In genomic region chr6:10510592-10511367, GRCh38 we compare ENCODE assay signal across 8 cellular contexts. TPM values are rescaled to one million over a fixed set of nuclear protein-coding genes. Genes with fewer than 3 reads are reported as not detected.
A peak's percentile ranks its signal among the peaks of the same experiment; 100 is the strongest.
DNase-seq lines count a peak whose midpoint lies in the region; ATAC-seq, FAIRE-seq and TF ChIP-seq lines count a peak whose summit lies in the region.

No MANE protein-coding gene starts in this region.

- peak; percentile 56 for TF ChIP-seq CTCF in HFF-Myc (IDR thresholded peaks at IDR 0.05; ENCODE audit: low read depth, low read length, missing control alignments)
- TF ChIP-seq CTCF in Loucy (conservative IDR thresholded peaks at IDR 0.05; ENCODE audit: low read length): peak; percentile 91
- peak; percentile 87 for TF ChIP-seq CTCF in RWPE2 (IDR thresholded peaks at IDR 0.05; ENCODE audit: poor library complexity, severe bottlenecking)
- TF ChIP-seq CTCF in astrocyte (IDR thresholded peaks at IDR 0.05; ENCODE audit: insufficient read depth, low read depth, low read length): peak; percentile 52

- H2AFZ ChIP-seq in Loucy (ENCODE audit: low read length) (peak overlapping the region; percentile 73), astrocyte (ENCODE audit: low read depth, low read length) (no peak overlapping the region)

- H3K4me3 Mint-ChIP-seq in astrocyte (ENCODE audit: unreplicated experiment): no peak overlapping the region

- peak; percentile 93 for ATAC-seq in RWPE2 (ENCODE audit: low read depth)

- H3K9me2 ChIP-seq in Loucy (replicated peaks; ENCODE audit: low read depth, low read length): no peaks in the 10 kb centered on the region

- H3K36me3 ChIP-seq in Loucy (ENCODE audit: insufficient read depth, low read length) (no peaks in the 10 kb centered on the region), RWPE2 (ENCODE audit: low read depth) (no peaks in the 10 kb centered on the region), astrocyte (ENCODE audit: insufficient read depth, low read length) (no peaks in the 10 kb centered on the region), skeletal muscle satellite cell (ENCODE audit: insufficient read depth, low read length) (no peaks in the 10 kb centered on the region)

- FAIRE-seq in astrocyte (lab: Jason Lieb, UNC): no peak

- H3K9me3 ChIP-seq in Loucy (ENCODE audit: insufficient read depth, low read depth, low read length) (no peaks in the 10 kb centered on the region), RWPE2 (ENCODE audit: severe bottlenecking) (no peaks in the 10 kb centered on the region), astrocyte (ENCODE audit: insufficient read depth, low read depth, low read length) (no peaks in the 10 kb centered on the region), skeletal muscle satellite cell (replicated peaks; ENCODE audit: low read length) (no peaks in the 10 kb centered on the region)

- no peak overlapping the region for H3K27ac Mint-ChIP-seq in astrocyte (ENCODE audit: unreplicated experiment)

- peak; percentile 44 for DNase-seq in SIG-M5 treated with dmso at 0.1 percent for 504 hours (lab: John Stamatoyannopoulos, UW; ENCODE audit: unreplicated experiment)
- DNase-seq in SIG-M5 (lab: John Stamatoyannopoulos, UW): no peak
- no peak for DNase-seq in HFF-Myc (ENCODE audit: extremely low read depth, low read depth)
- DNase-seq in RWPE2 (ENCODE audit: low spot score): peak; percentile 62
- no peak for DNase-seq in astrocyte (ENCODE audit: low read depth)
- DNase-seq in hypothalamus (lab: John Stamatoyannopoulos, UW): peak in 40 of 51 donors; percentile 1 to 64 (median 27)

- H3K9ac ChIP-seq in Loucy (ENCODE audit: low read depth, low read length, poor library complexity, severe bottlenecking) (no peak overlapping the region), astrocyte (ENCODE audit: low read length) (no peak overlapping the region), skeletal muscle satellite cell (ENCODE audit: low read depth, low read length) (no peak overlapping the region)

- H3K4me2 ChIP-seq in Loucy (ENCODE audit: low read depth, low read length, poor library complexity, severe bottlenecking): peak overlapping the region; percentile 52
- H3K4me2 ChIP-seq in astrocyte (ENCODE audit: low read length): peak overlapping the region; percentile 34
- peak overlapping the region; percentile 50 for H3K4me2 ChIP-seq in skeletal muscle satellite cell (ENCODE audit: low read length)

- no peaks in the 10 kb centered on the region for H3K27me3 Mint-ChIP-seq in astrocyte (ENCODE audit: low read depth, unreplicated experiment)

- H3K79me2 ChIP-seq in Loucy (ENCODE audit: insufficient read depth, low read length) (no peaks in the 10 kb centered on the region), astrocyte (ENCODE audit: insufficient read depth, low read length) (no peaks in the 10 kb centered on the region)

- H3K4me1 ChIP-seq in Loucy (ENCODE audit: insufficient read depth, low read length, poor library complexity, severe bottlenecking): no peaks in the 10 kb centered on the region
- H3K4me1 ChIP-seq in RWPE2 (ENCODE audit: insufficient read depth, poor library complexity, severe bottlenecking): no peaks in the 10 kb centered on the region
- peaks cover 4% of the 10 kb centered on the region for H3K4me1 ChIP-seq in astrocyte (ENCODE audit: insufficient read depth, low read length)
- H3K4me1 ChIP-seq in skeletal muscle satellite cell (ENCODE audit: control insufficient read depth, insufficient read depth, low read length): peaks cover 3% of the 10 kb centered on the region

- H4K20me1 ChIP-seq in Loucy (ENCODE audit: insufficient read depth, low read length, poor library complexity, severe bottlenecking) (no peaks in the 10 kb centered on the region), astrocyte (ENCODE audit: insufficient read depth, low read length) (no peaks in the 10 kb centered on the region)

- no peaks in the 10 kb centered on the region for H3K27me3 ChIP-seq in Loucy (ENCODE audit: insufficient read depth, low read length, poor library complexity, severe bottlenecking)
- no peaks in the 10 kb centered on the region for H3K27me3 ChIP-seq in RWPE2 (ENCODE audit: insufficient read depth, poor library complexity, severe bottlenecking)
- no peaks in the 10 kb centered on the region for H3K27me3 ChIP-seq in astrocyte (ENCODE audit: insufficient read depth, low read length)
- no peaks in the 10 kb centered on the region for H3K27me3 ChIP-seq in skeletal muscle satellite cell (ENCODE audit: control insufficient read depth, insufficient read depth, low read length)

- H3K27ac ChIP-seq in RWPE2 (ENCODE audit: poor library complexity, severe bottlenecking) (no peak overlapping the region), astrocyte (ENCODE audit: low read depth, low read length) (no peak overlapping the region)

- no peaks in the 10 kb centered on the region for H3K36me3 Mint-ChIP-seq in astrocyte (ENCODE audit: low read depth, unreplicated experiment)

- no peaks in the 10 kb centered on the region for H3K9me3 Mint-ChIP-seq in astrocyte (ENCODE audit: unreplicated experiment)

- H3K4me3 ChIP-seq in HFF-Myc (replicated peaks; ENCODE audit: low read depth, low read length) (no peak overlapping the region), Loucy (ENCODE audit: low read length, poor library complexity, severe bottlenecking) (peak overlapping the region; percentile 18), RWPE2 (ENCODE audit: severe bottlenecking) (no peak overlapping the region), astrocyte (ENCODE audit: insufficient read depth, low read depth, low read length) (no peak overlapping the region), skeletal muscle satellite cell (ENCODE audit: low read length) (no peak overlapping the region)

- peaks cover 8% of the 10 kb centered on the region for H3K4me1 Mint-ChIP-seq in astrocyte (ENCODE audit: low read depth, unreplicated experiment)

- no peaks in the 10 kb centered on the region for H3F3A ChIP-seq in Loucy (ENCODE audit: low read depth)

RNA-seq across cellular contexts. Expression of gene GCNT2, which starts 10.4 kb away (rescaled TPM):
- total RNA-seq in astrocyte: 13.0 and 14.8 TPM in 2 replicates
- 0.76 and 1.1 TPM in 2 replicates for total RNA-seq in skeletal muscle satellite cell (2012; rRNA removed)

Comparison
In these comparisons a context has a peak if more than half of its experiments do, and no peak if none do; other contexts are left out.
1. DNase-seq: peak in SIG-M5 treated with dmso at 0.1 percent for 504 hours (single experiment), RWPE2 (single experiment) and hypothalamus (40 of 51); none in SIG-M5 (single experiment), HFF-Myc (single experiment) and astrocyte (single experiment).
2. Peak in every context shown above with its lines, with median percentiles within 50 percentile points of each other: CTCF ChIP-seq and H3K4me2 ChIP-seq.